In genomic region chr11:2581931-2582435, GRCh38 we compare ENCODE assay signal across 14 cellular contexts.
A peak's percentile ranks its signal among the peaks of the same experiment; 100 is the strongest.
DNase-seq lines count a peak whose midpoint lies in the region; ATAC-seq and TF ChIP-seq lines count a peak whose summit lies in the region.
"Had no signal": no experiment of that assay in that cellular context is flagged by ENCODE, and none has a peak within 500 bp of the region (broad histone marks: within the 10 kb centered on the region; RNA-seq: fewer than 3 reads in every experiment).

No MANE protein-coding gene starts in this region.

- H3K4me2 ChIP-seq in neuronal stem cell (ENCODE audit: insufficient read depth, low read length, poor library complexity, severe bottlenecking) (no peak overlapping the region), MM.1S (ENCODE audit: low read depth, low read length) (no peak overlapping the region)

- H3K4me3 Mint-ChIP-seq in endothelial cell (ENCODE audit: unreplicated experiment), result no peak overlapping the region
- H3K4me3 Mint-ChIP-seq in type B pancreatic cell, result no peak overlapping the region
- H3K4me3 Mint-ChIP-seq: neural crest cell had no signal

- H3K9me2 ChIP-seq in MM.1S (replicated peaks; ENCODE audit: insufficient read depth, low read length), result no peaks in the 10 kb centered on the region

- peak overlapping the region; percentile 52 for H3K23ac ChIP-seq in neuronal stem cell (ENCODE audit: low read depth, low read length, poor library complexity)

- no peaks in the 10 kb centered on the region for H3F3A ChIP-seq in MM.1S (ENCODE audit: insufficient read depth, low read length)

- no peak overlapping the region for H2BK120ac ChIP-seq in neuronal stem cell (ENCODE audit: low read depth, low read length)

- H3K27me3 Mint-ChIP-seq in endothelial cell (ENCODE audit: unreplicated experiment), result peaks cover 10% of the 10 kb centered on the region
- H3K27me3 Mint-ChIP-seq in type B pancreatic cell, result no peaks in the 10 kb centered on the region

- peak overlapping the region; percentile 63 for H3K9ac ChIP-seq in neuronal stem cell (ENCODE audit: low read depth, low read length, poor library complexity)
- no peak overlapping the region for H3K9ac ChIP-seq in MM.1S (ENCODE audit: low read length)

- H3K27ac Mint-ChIP-seq in endothelial cell (ENCODE audit: unreplicated experiment), result no peak overlapping the region
- H3K27ac Mint-ChIP-seq in type B pancreatic cell, result no peak overlapping the region

- no peak overlapping the region for H3K4ac ChIP-seq in neuronal stem cell (ENCODE audit: low read length)

- peaks cover 0 to 8% of the 10 kb centered on the region in 2 donors for H3K4me1 ChIP-seq in neuronal stem cell (ENCODE audit: control insufficient read depth in 2 of 2, insufficient read depth in 1 of 2, low read depth in 1 of 2, low read length in 2 of 2)
- no peaks in the 10 kb centered on the region for H3K4me1 ChIP-seq in MM.1S (ENCODE audit: low read length)
- H3K4me1 ChIP-seq: esophagus squamous epithelium had no signal

- H3K4me3 ChIP-seq in neuronal stem cell (ENCODE audit: low read length in 2 of 2), result no peak overlapping the region
- no peak overlapping the region for H3K4me3 ChIP-seq in MM.1S (ENCODE audit: low read length)
- H3K4me3 ChIP-seq: esophagus squamous epithelium had no signal

- no peak overlapping the region for H4K8ac ChIP-seq in neuronal stem cell (ENCODE audit: low read depth, low read length)

- no peak overlapping the region for H4K91ac ChIP-seq in neuronal stem cell (ENCODE audit: low read depth, low read length, poor library complexity)

- H4K20me1 ChIP-seq in MM.1S (ENCODE audit: insufficient read depth, low read length), result no peaks in the 10 kb centered on the region

- H2AFZ ChIP-seq in neuronal stem cell (ENCODE audit: low read length) (no peak overlapping the region), MM.1S (ENCODE audit: low read length) (no peak overlapping the region)

- TF ChIP-seq CTCF in endothelial cell (IDR thresholded peaks at IDR 0.05; ENCODE audit: unreplicated experiment), result no peak
- no peak for TF ChIP-seq CTCF in MM.1S (IDR thresholded peaks at IDR 0.05; ENCODE audit: low read length)
- no peak for TF ChIP-seq CTCF in type B pancreatic cell (conservative IDR thresholded peaks at IDR 0.05)

- WGBS in neuronal stem cell (ENCODE audit: extremely low coverage in 2 of 2, insufficient read length in 2 of 2, insufficient replicate concordance in 1 of 2), 2 donors, result no CpG with 5 or more reads among the region's 24 CpGs

- H3K27ac ChIP-seq in neuronal stem cell (replicated peaks; ENCODE audit: low read length), result no peak overlapping the region
- no peak overlapping the region for H3K27ac ChIP-seq in MM.1S (ENCODE audit: low read length)
- H3K27ac ChIP-seq: esophagus squamous epithelium had no signal

- no peak overlapping the region for H2BK5ac ChIP-seq in neuronal stem cell (ENCODE audit: low read length)

- H3K79me1 ChIP-seq in neuronal stem cell (ENCODE audit: low read depth, low read length), result peaks cover 2% of the 10 kb centered on the region

- peaks cover 0 to 9% (median 0%) of the 10 kb centered on the region in 3 experiments for H3K27me3 ChIP-seq in neuronal stem cell (ENCODE audit: control insufficient read depth in 3 of 3, insufficient read depth in 3 of 3, low read depth in 1 of 3, low read length in 3 of 3)
- H3K27me3 ChIP-seq in MM.1S (replicated peaks; ENCODE audit: insufficient read depth, low read length), result no peaks in the 10 kb centered on the region
- H3K27me3 ChIP-seq: esophagus squamous epithelium had no signal

- DNase-seq in stimulated activated CD4-positive, alpha-beta T cell treated with anti-CD3 and anti-CD28 coated beads, Interleukin-4, amount 100 ng/mL, for 1 hour, result peak; percentile 0
- DNase-seq in stimulated activated CD4-positive, alpha-beta T cell treated with anti-CD3 and anti-CD28 coated beads, Interleukin-2, amount 100 ng/mL, for 48 hours, result no peak
- DNase-seq in endothelial cell (ENCODE audit: low spot score) (peak; percentile 2), neuronal stem cell (ENCODE audit: low spot score) (no peak), MM.1S (no peak), type B pancreatic cell (ENCODE audit: extremely low spot score, unreplicated experiment) (no peak)
- DNase-seq: AML-193, amygdala, DMS53, esophagus squamous epithelium, IMR-90 had no signal

- peak overlapping the region; percentile 95 for H2AK5ac ChIP-seq in neuronal stem cell (ENCODE audit: low read depth, low read length)

- peak overlapping the region; percentile 86 for H3K18ac ChIP-seq in neuronal stem cell (ENCODE audit: low read length)

- H3K79me2 ChIP-seq in MM.1S (ENCODE audit: low read length), result no peaks in the 10 kb centered on the region

- H2BK12ac ChIP-seq in neuronal stem cell (ENCODE audit: low read length), result peak overlapping the region; percentile 63

- ATAC-seq in HG02763 (IDR thresholded peaks at IDR 0.05; ENCODE audit: unreplicated experiment) (no peak), HG03457 (IDR thresholded peaks at IDR 0.05; ENCODE audit: unreplicated experiment) (no peak)

- peaks cover 10% of the 10 kb centered on the region for H3K4me1 Mint-ChIP-seq in endothelial cell (ENCODE audit: unreplicated experiment)
- H3K4me1 Mint-ChIP-seq in type B pancreatic cell (ENCODE audit: unreplicated experiment), result no peaks in the 10 kb centered on the region

- H2BK15ac ChIP-seq in neuronal stem cell (ENCODE audit: low read length), result peak overlapping the region; percentile 14

- H3K36me3 ChIP-seq in neuronal stem cell (replicated peaks in 1 of 2; ENCODE audit: control insufficient read depth in 2 of 2, insufficient read depth in 2 of 2, low read length in 2 of 2) (no peaks in the 10 kb centered on the region), MM.1S (replicated peaks; ENCODE audit: insufficient read depth, low read length) (no peaks in the 10 kb centered on the region)
- H3K36me3 ChIP-seq: esophagus squamous epithelium had no signal

- H3K9me3 Mint-ChIP-seq in endothelial cell (ENCODE audit: unreplicated experiment), result no peaks in the 10 kb centered on the region
- H3K9me3 Mint-ChIP-seq in type B pancreatic cell, result no peaks in the 10 kb centered on the region
- H3K9me3 Mint-ChIP-seq: neural crest cell had no signal

- H3K36me3 Mint-ChIP-seq in endothelial cell (ENCODE audit: low read depth, unreplicated experiment) (no peaks in the 10 kb centered on the region), type B pancreatic cell (no peaks in the 10 kb centered on the region)

- H3K9me3 ChIP-seq in neuronal stem cell (replicated peaks in 1 of 2; ENCODE audit: control insufficient read depth in 2 of 2, insufficient read depth in 1 of 2, low read depth in 1 of 2, low read length in 2 of 2) (no peaks in the 10 kb centered on the region), MM.1S (replicated peaks; ENCODE audit: insufficient read depth, low read length) (no peaks in the 10 kb centered on the region)
- H3K9me3 ChIP-seq: esophagus squamous epithelium had no signal

- H3K14ac ChIP-seq in neuronal stem cell (ENCODE audit: low read length), result peak overlapping the region; percentile 97

Comparison
In these comparisons a context has a peak if more than half of its experiments do, and no peak if none do; other contexts are left out.
1. DNase-seq: peak in stimulated activated CD4-positive, alpha-beta T cell treated with anti-CD3 and anti-CD28 coated beads, Interleukin-4, amount 100 ng/mL, for 1 hour (single experiment) and endothelial cell (single experiment); none in stimulated activated CD4-positive, alpha-beta T cell treated with anti-CD3 and anti-CD28 coated beads, Interleukin-2, amount 100 ng/mL, for 48 hours (0 of 2), neuronal stem cell (single experiment), MM.1S (single experiment) and type B pancreatic cell (single experiment).